Comparison of ENCODE assay signal across 1 cellular context in genomic region chr7:150686030-150686626, GRCh38.
TF ChIP-seq lines count a peak whose summit lies in the region.

No MANE protein-coding gene starts in this region.

TF ChIP-seq in liver, 16 proteins besides CTCF, POLR2A, EP300 and RAD21 (continued from another document):
- TF ChIP-seq GABPA (IDR thresholded peaks at IDR 0.05 in 1 of 2, conservative IDR thresholded peaks at IDR 0.05 in 1 of 2): no peak
- TF ChIP-seq YY1 (IDR thresholded peaks at IDR 0.05): no peak
- TF ChIP-seq RXRA (IDR thresholded peaks at IDR 0.05): no peak
- no peak for TF ChIP-seq NR2F2 (IDR thresholded peaks at IDR 0.05)
- TF ChIP-seq JUND (IDR thresholded peaks at IDR 0.05): no peak
- TF ChIP-seq MAX (IDR thresholded peaks at IDR 0.05): no peak
